ENCODE assay signal across 1 cellular context in genomic region chr1:217495249-217495648, GRCh38.
TF ChIP-seq lines count a peak whose summit lies in the region.

No MANE protein-coding gene starts in this region.

TF ChIP-seq in GM12878, 131 proteins besides CTCF, POLR2A, EP300 and RAD21 (continued from another document):
- TF ChIP-seq ATF2 (IDR thresholded peaks at IDR 0.05; ENCODE audit: low read length) (0 out of 2 replicates have a peak, but pooled peaks have one; percentile 36), PAX8 (IDR thresholded peaks at IDR 0.05) (no peak), TCF7 (IDR thresholded peaks at IDR 0.05; ENCODE audit: borderline replicate concordance) (no peak), HDGF (IDR thresholded peaks at IDR 0.05) (no peak)
TF ChIP-seq in GM12878: peak in this region for 15.
